Comparison of ENCODE assay signal across 16 cellular contexts in genomic region chr11:65266210-65266609, GRCh38. TPM values are rescaled to one million over a fixed set of nuclear protein-coding genes. Genes with fewer than 3 reads are reported as not detected.
DNase-seq lines count a peak whose midpoint lies in the region; ATAC-seq lines count a peak whose summit lies in the region.
"Had no signal": no experiment of that assay in that cellular context is flagged by ENCODE, and none has a peak within 500 bp of the region (broad histone marks: within the 10 kb centered on the region; RNA-seq: fewer than 3 reads in every experiment).

No MANE protein-coding gene starts in this region.

- H3K27ac Mint-ChIP-seq in CD4-positive, CD25-positive, alpha-beta regulatory T cell: peak overlapping the region in 1 of 3 donors; percentile 5

- H3K9me3 Mint-ChIP-seq in CD4-positive, CD25-positive, alpha-beta regulatory T cell: peaks cover 0 to 2% (median 0%) of the 10 kb centered on the region in 7 donors
- H3K9me3 Mint-ChIP-seq: IgD-negative memory B cell had no signal

- H3K36me3 Mint-ChIP-seq in CD4-positive, CD25-positive, alpha-beta regulatory T cell: peaks cover 17% of the 10 kb centered on the region

- peaks cover 34% of the 10 kb centered on the region for H3K36me3 ChIP-seq in CD4-positive, CD25-positive, alpha-beta regulatory T cell (ENCODE audit: control insufficient read depth, insufficient read depth, low read length)

- no peak for DNase-seq in CD4-positive, CD25-positive, alpha-beta regulatory T cell
- DNase-seq in ELR (ENCODE audit: low read depth): peak; percentile 40
- peak; percentile 27 for DNase-seq in RKO (ENCODE audit: low spot score)
- DNase-seq in iPS-NIHi7 (ENCODE audit: extremely low spot score): peak; percentile 41
- DNase-seq in sciatic nerve (ENCODE audit: low spot score): no peak
- DNase-seq: activated T-cell treated with anti-CD3 and anti-CD28 coated beads, Interleukin-2, amount 50 U/mL, for 1 hour; left lung; NCI-H1930; NK-92 treated with Interleukin-12 subunit alpha and Interleukin-12 subunit beta, amount 100 ng/mL, for 24 hours; spleen; WERI-Rb-1 had no signal

- intact Hi-C loops in sciatic nerve (cut with DNase I): no loop called here

- H3K4me1 Mint-ChIP-seq in CD4-positive, CD25-positive, alpha-beta regulatory T cell: peaks cover 16 to 45% (median 23%) of the 10 kb centered on the region in 4 donors

- H3K27me3 Mint-ChIP-seq in CD4-positive, CD25-positive, alpha-beta regulatory T cell: no peaks in the 10 kb centered on the region

- H3K4me3 Mint-ChIP-seq in CD4-positive, CD25-positive, alpha-beta regulatory T cell: peak overlapping the region in 3 of 4 donors; percentile 2 to 98 (median 7)

- no peak overlapping the region for H3K27ac ChIP-seq in CD4-positive, CD25-positive, alpha-beta regulatory T cell (ENCODE audit: insufficient read depth, low read length, poor library complexity, severe bottlenecking)
- H3K27ac ChIP-seq: ascending aorta, left lung, spleen, thoracic aorta, WERI-Rb-1 had no signal

- peaks cover 18% of the 10 kb centered on the region for H3K4me1 ChIP-seq in CD4-positive, CD25-positive, alpha-beta regulatory T cell (ENCODE audit: control insufficient read depth, insufficient read depth, low read length, poor library complexity, severe bottlenecking)

- no peaks in the 10 kb centered on the region for H3K9me3 ChIP-seq in CD4-positive, CD25-positive, alpha-beta regulatory T cell (ENCODE audit: control insufficient read depth in 2 of 2, low read length in 2 of 2)
- H3K9me3 ChIP-seq: ascending aorta, left lung, spleen, thoracic aorta had no signal

- no peak overlapping the region for H3K4me3 ChIP-seq in CD4-positive, CD25-positive, alpha-beta regulatory T cell (ENCODE audit: low read depth, low read length)
- H3K4me3 ChIP-seq: ascending aorta, left lung, spleen, thoracic aorta had no signal

- no peaks in the 10 kb centered on the region for H3K27me3 ChIP-seq in CD4-positive, CD25-positive, alpha-beta regulatory T cell (ENCODE audit: control insufficient read depth, insufficient read depth, low read length)
- H3K27me3 ChIP-seq: ascending aorta, left lung, spleen had no signal

- ATAC-seq in CD4-positive, CD25-positive, alpha-beta regulatory T cell (ENCODE audit: low read depth in 2 of 2): no peak
- ATAC-seq in GM18909 (IDR thresholded peaks at IDR 0.05; ENCODE audit: poor library complexity, unreplicated experiment) (no peak), sciatic nerve (no peak), GM21360 (IDR thresholded peaks at IDR 0.05; ENCODE audit: unreplicated experiment) (no peak)
- ATAC-seq: left lung had no signal

RNA-seq across cellular contexts. Expression of gene POLA2, which starts 4.4 kb away (rescaled TPM):
- total RNA-seq in CD4-positive, CD25-positive, alpha-beta regulatory T cell: 25.7 TPM
- polyA plus RNA-seq in CD4-positive, CD25-positive, alpha-beta regulatory T cell: 10 to 100 TPM in 3 of 4 donors, 1 to 10 TPM in 1; 8.3 to 13.4 (median 12.8) TPM
- total RNA-seq in sciatic nerve: 5.5 TPM

RNA-seq across cellular contexts. Expression of gene CDC42EP2, which starts 48.5 kb away (rescaled TPM):
- total RNA-seq in CD4-positive, CD25-positive, alpha-beta regulatory T cell: 1.9 TPM
- not detected for polyA plus RNA-seq in CD4-positive, CD25-positive, alpha-beta regulatory T cell
- total RNA-seq in sciatic nerve: 34.7 TPM
- polyA plus RNA-seq: IgD-negative memory B cell had no signal

Comparison
In these comparisons a context has a peak if more than half of its experiments do, and no peak if none do; other contexts are left out.
1. DNase-seq: peak in ELR (single experiment), RKO (single experiment) and iPS-NIHi7 (single experiment); none in CD4-positive, CD25-positive, alpha-beta regulatory T cell (0 of 3) and sciatic nerve (single experiment).
2. RNA of gene CDC42EP2, which starts 48.5 kb away (total RNA-seq): 34.7 TPM in sciatic nerve (single experiment); 1.9 TPM in CD4-positive, CD25-positive, alpha-beta regulatory T cell (single experiment); every median in the first group is over 10 times any median in the second.